In the genomic region with DNA sequence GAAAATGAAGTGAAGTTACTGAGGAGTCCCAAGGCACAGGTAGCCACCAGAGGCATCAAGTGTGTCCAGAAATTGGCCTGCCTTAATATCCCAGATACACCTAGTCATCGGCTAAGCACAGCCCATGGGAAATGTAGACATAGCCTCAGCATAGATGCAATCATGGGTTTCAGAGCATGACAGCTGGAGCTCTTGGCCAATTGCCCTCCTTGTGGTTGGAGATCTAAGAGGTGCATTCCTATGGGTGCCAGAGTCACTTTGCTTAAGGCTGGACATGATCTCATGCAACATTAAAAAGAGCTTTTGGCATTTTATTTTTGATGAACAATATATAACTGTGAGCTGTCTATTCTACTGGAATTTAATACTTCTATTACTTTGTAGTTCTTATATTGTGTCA, we compare ENCODE assay signal across 1 cellular context.
TF ChIP-seq lines count a peak whose summit lies in the region.

No MANE protein-coding gene starts in this region.

TF ChIP-seq in SK-N-SH, 30 proteins besides CTCF, POLR2A, EP300 and RAD21 (continued from another document):
- TF ChIP-seq, protein P1, sequence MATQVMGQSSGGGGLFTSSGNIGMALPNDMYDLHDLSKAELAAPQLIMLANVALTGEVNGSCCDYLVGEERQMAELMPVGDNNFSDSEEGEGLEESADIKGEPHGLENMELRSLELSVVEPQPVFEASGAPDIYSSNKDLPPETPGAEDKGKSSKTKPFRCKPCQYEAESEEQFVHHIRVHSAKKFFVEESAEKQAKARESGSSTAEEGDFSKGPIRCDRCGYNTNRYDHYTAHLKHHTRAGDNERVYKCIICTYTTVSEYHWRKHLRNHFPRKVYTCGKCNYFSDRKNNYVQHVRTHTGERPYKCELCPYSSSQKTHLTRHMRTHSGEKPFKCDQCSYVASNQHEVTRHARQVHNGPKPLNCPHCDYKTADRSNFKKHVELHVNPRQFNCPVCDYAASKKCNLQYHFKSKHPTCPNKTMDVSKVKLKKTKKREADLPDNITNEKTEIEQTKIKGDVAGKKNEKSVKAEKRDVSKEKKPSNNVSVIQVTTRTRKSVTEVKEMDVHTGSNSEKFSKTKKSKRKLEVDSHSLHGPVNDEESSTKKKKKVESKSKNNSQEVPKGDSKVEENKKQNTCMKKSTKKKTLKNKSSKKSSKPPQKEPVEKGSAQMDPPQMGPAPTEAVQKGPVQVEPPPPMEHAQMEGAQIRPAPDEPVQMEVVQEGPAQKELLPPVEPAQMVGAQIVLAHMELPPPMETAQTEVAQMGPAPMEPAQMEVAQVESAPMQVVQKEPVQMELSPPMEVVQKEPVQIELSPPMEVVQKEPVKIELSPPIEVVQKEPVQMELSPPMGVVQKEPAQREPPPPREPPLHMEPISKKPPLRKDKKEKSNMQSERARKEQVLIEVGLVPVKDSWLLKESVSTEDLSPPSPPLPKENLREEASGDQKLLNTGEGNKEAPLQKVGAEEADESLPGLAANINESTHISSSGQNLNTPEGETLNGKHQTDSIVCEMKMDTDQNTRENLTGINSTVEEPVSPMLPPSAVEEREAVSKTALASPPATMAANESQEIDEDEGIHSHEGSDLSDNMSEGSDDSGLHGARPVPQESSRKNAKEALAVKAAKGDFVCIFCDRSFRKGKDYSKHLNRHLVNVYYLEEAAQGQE (IDR thresholded peaks at IDR 0.05; ENCODE audit: low read depth, low read length), result no peak
- no peak for TF ChIP-seq POLR2AphosphoS5 (IDR thresholded peaks at IDR 0.05; ENCODE audit: low read depth, low read length)
TF ChIP-seq in SK-N-SH: peak in this region for 0.
